In the genomic region with DNA sequence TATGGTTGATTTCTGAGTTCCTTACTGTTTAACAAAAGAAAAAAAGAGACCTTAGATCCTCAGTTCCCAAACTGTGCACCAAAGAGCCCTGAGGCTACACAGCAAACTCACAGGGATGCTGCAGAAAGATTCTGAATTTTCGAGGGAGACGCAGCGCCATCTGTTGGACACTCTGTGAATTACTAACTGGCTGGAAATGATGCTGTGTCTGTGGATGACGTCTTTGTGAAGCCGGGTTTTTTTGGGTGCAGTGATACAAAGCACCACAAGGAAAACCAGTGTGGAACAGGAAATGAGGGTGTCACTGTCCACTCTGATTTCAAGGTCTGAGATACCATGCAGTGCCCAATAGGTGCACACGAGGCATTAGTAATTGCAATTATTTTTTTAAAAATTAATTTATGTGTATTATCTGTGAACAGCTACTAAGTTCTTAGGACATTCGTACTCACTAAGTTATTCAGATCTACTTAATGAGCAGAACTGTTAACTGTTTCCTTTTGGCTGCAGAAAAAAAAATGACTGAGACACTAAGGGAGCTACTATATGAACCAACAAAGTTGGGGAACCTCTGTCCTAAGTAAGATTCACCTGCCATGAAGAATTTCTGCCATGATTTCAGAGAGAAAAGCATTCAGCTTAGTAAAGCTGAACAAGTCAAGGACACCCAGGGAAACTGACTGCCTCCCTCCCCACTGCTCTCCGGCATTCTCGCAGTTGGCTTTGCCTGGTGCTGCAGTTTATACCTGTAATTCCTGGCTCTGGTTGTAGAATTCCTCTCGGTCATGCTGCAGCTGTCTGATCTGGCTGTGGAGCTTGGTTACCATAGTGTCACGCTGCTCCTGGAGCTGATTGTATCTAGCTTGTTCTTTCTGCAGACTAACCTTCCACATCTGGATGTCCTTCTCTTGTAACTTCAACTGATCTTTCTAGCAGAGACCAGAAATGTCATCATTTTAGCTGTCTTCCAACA, we compare ENCODE assay signal across 8 cellular contexts. TPM values are rescaled to one million over a fixed set of nuclear protein-coding genes. Genes with fewer than 3 reads are reported as not detected.
A peak's percentile ranks its signal among the peaks of the same experiment; 100 is the strongest.
DNase-seq lines count a peak whose midpoint lies in the region; ATAC-seq, FAIRE-seq and TF ChIP-seq lines count a peak whose summit lies in the region.

No MANE protein-coding gene starts in this region.

- H3K9me2 ChIP-seq in hepatocyte (replicated peaks; ENCODE audit: insufficient read depth) = no peaks in the 10 kb centered on the region

- 51% methylated on average over 11 of the region's 11 CpGs for WGBS in hepatocyte (ENCODE audit: low lambda C conversion rate, missing lambda C conversion rate)
- 47 to 51% (median 48%) methylated on average over 11 of the region's 11 CpGs for WGBS in small intestine, 3 donors

- FAIRE-seq in small intestine (lab: Jason Lieb, UNC) = no peak

- POLR2A ChIA-PET in AG04450 (lab: Yijun Ruan, JAX) = no interaction called here

- H3K9me3 ChIP-seq in AG04450 (ENCODE audit: control insufficient read depth, insufficient read depth, low read length) = no peaks in the 10 kb centered on the region
- no peaks in the 10 kb centered on the region for H3K9me3 ChIP-seq in ascending aorta
- no peaks in the 10 kb centered on the region for H3K9me3 ChIP-seq in hepatocyte (ENCODE audit: low read depth)
- no peaks in the 10 kb centered on the region for H3K9me3 ChIP-seq in small intestine (ENCODE audit: control insufficient read depth, low read depth)

- H4K20me1 ChIP-seq in hepatocyte (ENCODE audit: insufficient read depth, poor library complexity, severe bottlenecking) = no peaks in the 10 kb centered on the region

- peak; percentile 48 for ATAC-seq in GM18517 (IDR thresholded peaks at IDR 0.05; ENCODE audit: unreplicated experiment)
- ATAC-seq in GM18909 (IDR thresholded peaks at IDR 0.05; ENCODE audit: poor library complexity, unreplicated experiment) = no peak

- peak; percentile 92 for TF ChIP-seq CTCF in AG04450 (IDR thresholded peaks at IDR 0.05; ENCODE audit: low read depth, low read length)
- peak; percentile 67 to 94 (median 85) for TF ChIP-seq CTCF in ascending aorta (IDR thresholded peaks at IDR 0.05)
- TF ChIP-seq CTCF in hepatocyte (IDR thresholded peaks at IDR 0.05; ENCODE audit: poor library complexity) = peak; percentile 92

- H3K4me2 ChIP-seq in hepatocyte = no peak overlapping the region

- H3K36me3 ChIP-seq in ascending aorta = peaks cover 69 to 90% of the 10 kb centered on the region in 2 donors
- H3K36me3 ChIP-seq in hepatocyte (replicated peaks; ENCODE audit: insufficient read depth, low read depth) = no peaks in the 10 kb centered on the region
- H3K36me3 ChIP-seq in small intestine (ENCODE audit: control insufficient read depth in 2 of 2, insufficient read depth in 2 of 2, low read length in 2 of 2) = peaks cover 0 to 14% of the 10 kb centered on the region in 2 donors

- H3K79me2 ChIP-seq in hepatocyte = no peaks in the 10 kb centered on the region

- no peaks in the 10 kb centered on the region for H3K27me3 ChIP-seq in AG04450 (ENCODE audit: control insufficient read depth, insufficient read depth, low read length)
- no peaks in the 10 kb centered on the region for H3K27me3 ChIP-seq in ascending aorta
- no peaks in the 10 kb centered on the region for H3K27me3 ChIP-seq in hepatocyte
- no peaks in the 10 kb centered on the region for H3K27me3 ChIP-seq in small intestine (ENCODE audit: control insufficient read depth in 2 of 2, insufficient read depth in 2 of 2, low read length in 2 of 2)

- CTCF ChIA-PET in AG04450 (lab: Charles Lee) = interaction anchor here (0.5 to 3.0 kb wide), 47 partner anchors 9 to 474 kb away, joined by 3 to 39 read pairs (median 4); partner anchors contain the start of genes AK8 and SPACA9

- intact Hi-C loops in ascending aorta (cut with DNase I) = no loop called here

- H3K4me1 ChIP-seq in ascending aorta (no peaks in the 10 kb centered on the region), hepatocyte (ENCODE audit: insufficient read depth) (no peaks in the 10 kb centered on the region), small intestine (ENCODE audit: control insufficient read depth in 2 of 2, insufficient read depth in 1 of 2, low read depth in 1 of 2, low read length in 1 of 2) (no peaks in the 10 kb centered on the region)

- DNase-seq in AG04450 (ENCODE audit: low read depth, low spot score) = peak; percentile 57
- peak; percentile 56 for DNase-seq in NCI-H1092 treated with DMSO at 0.1 percent for 48 hours (lab: John Stamatoyannopoulos, UW)
- DNase-seq in T-helper 22 cell (ENCODE audit: low read depth) = peak; percentile 46
- peak in 1 of 2 donors; percentile 86 for DNase-seq in ascending aorta (ENCODE audit: low spot score in 2 of 2)
- DNase-seq in hepatocyte (ENCODE audit: low spot score) = peak; percentile 84
- DNase-seq in small intestine = peak; percentile 61

- no peak overlapping the region for H3K4me3 ChIP-seq in AG04450 (ENCODE audit: low read depth, low read length)
- H3K4me3 ChIP-seq in ascending aorta = no peak overlapping the region
- H3K4me3 ChIP-seq in hepatocyte = no peak overlapping the region
- no peak overlapping the region for H3K4me3 ChIP-seq in small intestine (ENCODE audit: low read depth in 1 of 2, low read length in 2 of 2)

- H3K27ac ChIP-seq in AG04450 (ENCODE audit: low read depth, low read length) (no peak overlapping the region), ascending aorta (no peak overlapping the region), hepatocyte (no peak overlapping the region), small intestine (ENCODE audit: low read depth in 1 of 2, low read length in 1 of 2) (no peak overlapping the region)

- H2AFZ ChIP-seq in hepatocyte = no peak overlapping the region

RNA-seq across cellular contexts. Expression of gene SPACA9, which starts 23.4 kb away (rescaled TPM):
- polyA plus RNA-seq in AG04450 (2011; rRNA removed) = 3.3 and 3.6 TPM in 2 replicates
- 3.5 and 6.7 TPM in 2 replicates for polyA minus RNA-seq in AG04450 (2011; rRNA and poly(A)+ RNA removed)
- 5.9 TPM for total RNA-seq in ascending aorta
- 0.44 and 1.9 TPM in 2 replicates for total RNA-seq in hepatocyte
- polyA plus RNA-seq in hepatocyte = 3.3 and 5.6 TPM in 2 replicates
- polyA plus RNA-seq in small intestine = 1 to 10 TPM in 1 of 3 donors, under 1 TPM in 1, not detected in 1; 0.22 to 1.9 TPM

RNA-seq across cellular contexts. Expression of gene AK8, which starts 24.1 kb away (rescaled TPM):
- polyA plus RNA-seq in AG04450 (2011; rRNA removed) = 0.14 and 0.15 TPM in 2 replicates
- polyA minus RNA-seq in AG04450 (2011; rRNA and poly(A)+ RNA removed) = 0.41 and 0.52 TPM in 2 replicates
- not detected for total RNA-seq in ascending aorta
- total RNA-seq in hepatocyte = 0.40 and 1.8 TPM in 2 replicates
- 2.6 and 4.5 TPM in 2 replicates for polyA plus RNA-seq in hepatocyte
- polyA plus RNA-seq in small intestine = under 1 TPM in 1 of 3 donors, not detected in 2; 0.09 TPM

RNA-seq across cellular contexts. Expression of gene TSC1, which starts 42.3 kb away (rescaled TPM):
- 67.5 and 87.1 TPM in 2 replicates for polyA plus RNA-seq in AG04450 (2011; rRNA removed)
- polyA minus RNA-seq in AG04450 (2011; rRNA and poly(A)+ RNA removed) = 159 and 178 TPM in 2 replicates
- 39.8 TPM for total RNA-seq in ascending aorta
- total RNA-seq in hepatocyte = 36.9 and 47.8 TPM in 2 replicates
- polyA plus RNA-seq in hepatocyte = 19.5 and 22.7 TPM in 2 replicates
- polyA plus RNA-seq in small intestine = 10 to 100 TPM in 1 of 3 donors, 1 to 10 TPM in 2; 7.3 to 14.5 (median 9.6) TPM
